In the genomic region with DNA sequence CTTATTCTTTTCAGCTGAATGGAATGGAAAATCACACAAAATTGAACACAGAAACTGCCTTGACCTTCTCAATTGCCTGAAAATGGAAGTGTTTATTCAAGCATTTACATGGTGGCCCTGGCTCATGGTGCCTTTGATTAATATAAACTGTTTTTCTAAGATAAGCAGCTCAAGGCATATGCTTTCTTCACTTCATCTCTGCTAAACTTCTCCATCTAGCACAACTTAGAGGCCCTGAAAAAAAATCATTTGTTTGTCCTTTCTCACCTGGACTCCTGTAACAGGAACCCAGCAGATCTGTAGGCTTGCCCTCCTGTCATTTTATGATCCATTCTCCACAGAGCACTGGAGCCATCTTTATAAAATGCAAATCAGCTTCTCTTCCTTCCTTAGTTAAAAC, we compare ENCODE assay signal across 1 cellular context.
TF ChIP-seq lines count a peak whose summit lies in the region.

No MANE protein-coding gene starts in this region.

TF ChIP-seq in GM23338, 12 proteins besides CTCF, POLR2A, EP300 and RAD21 (continued from another document):
- TF ChIP-seq, protein P1, sequence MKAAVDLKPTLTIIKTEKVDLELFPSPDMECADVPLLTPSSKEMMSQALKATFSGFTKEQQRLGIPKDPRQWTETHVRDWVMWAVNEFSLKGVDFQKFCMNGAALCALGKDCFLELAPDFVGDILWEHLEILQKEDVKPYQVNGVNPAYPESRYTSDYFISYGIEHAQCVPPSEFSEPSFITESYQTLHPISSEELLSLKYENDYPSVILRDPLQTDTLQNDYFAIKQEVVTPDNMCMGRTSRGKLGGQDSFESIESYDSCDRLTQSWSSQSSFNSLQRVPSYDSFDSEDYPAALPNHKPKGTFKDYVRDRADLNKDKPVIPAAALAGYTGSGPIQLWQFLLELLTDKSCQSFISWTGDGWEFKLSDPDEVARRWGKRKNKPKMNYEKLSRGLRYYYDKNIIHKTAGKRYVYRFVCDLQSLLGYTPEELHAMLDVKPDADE (IDR thresholded peaks at IDR 0.05), result no peak
- no peak for TF ChIP-seq POLR2AphosphoS5 (IDR thresholded peaks at IDR 0.05; ENCODE audit: low read depth)
